In the genomic region with DNA sequence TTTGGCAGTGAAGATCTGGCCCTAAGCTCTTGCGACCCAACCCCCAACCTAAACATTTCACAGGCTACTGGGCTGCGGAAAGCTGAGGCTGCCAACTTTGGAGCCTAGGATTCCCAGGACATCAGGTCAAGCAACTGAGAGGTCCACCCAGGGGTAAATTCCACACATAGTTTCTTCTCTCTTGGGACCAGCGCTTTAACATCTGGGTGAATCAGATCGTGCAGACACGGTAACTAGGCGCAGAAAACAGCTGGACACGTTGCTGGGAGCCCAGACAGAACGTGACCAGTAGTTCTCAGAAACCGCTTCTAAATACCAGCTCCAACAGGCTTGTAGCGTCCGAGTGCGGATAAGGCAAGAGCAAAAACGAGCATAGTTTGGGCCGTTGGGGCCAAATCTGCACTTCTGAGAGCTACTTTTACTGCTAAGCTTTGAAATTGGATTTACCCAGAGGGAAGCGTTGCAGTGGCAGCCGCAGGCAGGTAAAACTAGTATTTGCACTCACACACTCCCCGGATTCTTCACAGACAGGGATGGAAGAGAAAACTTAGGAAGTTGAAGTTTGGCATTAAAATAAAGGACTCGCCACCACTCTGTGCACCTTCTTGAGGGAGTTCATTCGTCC, we compare ENCODE assay signal across 8 cellular contexts. TPM values are rescaled to one million over a fixed set of nuclear protein-coding genes. Genes with fewer than 3 reads are reported as not detected.
DNase-seq lines count a peak whose midpoint lies in the region; ATAC-seq, FAIRE-seq and TF ChIP-seq lines count a peak whose summit lies in the region.

No MANE protein-coding gene starts in this region.

- H3K36me3 ChIP-seq in BJ (ENCODE audit: control insufficient read depth, insufficient read depth, low read length) = peaks cover 2% of the 10 kb centered on the region
- peaks cover 29 to 35% of the 10 kb centered on the region in 2 experiments for H3K36me3 ChIP-seq in SK-N-SH (replicated peaks in 1 of 2; ENCODE audit: control insufficient read depth in 1 of 2, insufficient read depth in 2 of 2, low read length in 1 of 2)
- H3K36me3 ChIP-seq in endothelial cell of umbilical vein (ENCODE audit: control insufficient read depth in 2 of 2, extremely low read depth in 1 of 2, insufficient read depth in 2 of 2, low read length in 2 of 2) = no peaks in the 10 kb centered on the region
- peaks cover 0 to 4% of the 10 kb centered on the region in 2 donors for H3K36me3 ChIP-seq in mucosa of rectum (ENCODE audit: control insufficient read depth in 2 of 2, insufficient read depth in 2 of 2, low read length in 2 of 2)

- TF ChIP-seq POLR2A in endothelial cell of umbilical vein (IDR thresholded peaks at IDR 0.05; ENCODE audit: low read depth, low read length) = no peak

- dilution Hi-C loops in endothelial cell of umbilical vein (cut with MboI; ENCODE audit: extremely low pct_ligation_motif_present, low sequenced_read_pairs) = no loop called here

- H3F3A ChIP-seq in SK-N-SH (replicated peaks; ENCODE audit: insufficient read depth) = peaks cover 30% of the 10 kb centered on the region

- intact Hi-C loops in endothelial cell of umbilical vein (cut with micrococcal nuclease) = loop anchor here (1.0 kb wide), 2 partner anchors 11 to 116 kb away; no protein-coding TSS in a partner anchor

- H3K4me3 ChIP-seq in BJ (ENCODE audit: low read depth, low read length) (peak overlapping the region; percentile 62), SK-N-SH (ENCODE audit: low read depth in 2 of 2, low read length in 1 of 2) (peak overlapping the region; percentile 75 to 85), endothelial cell of umbilical vein (replicated peaks in 1 of 3; ENCODE audit: insufficient read depth in 1 of 3, low read depth in 1 of 3, low read length in 3 of 3) (peak overlapping the region; percentile 66 to 90 (median 69)), mucosa of rectum (ENCODE audit: low read length in 2 of 2) (peak overlapping the region; percentile 94 to 97)

- FAIRE-seq in endothelial cell of umbilical vein (lab: Jason Lieb, UNC) = no peak

- H3K4me2 ChIP-seq in SK-N-SH (peak overlapping the region; percentile 89), endothelial cell of umbilical vein (ENCODE audit: insufficient read depth, low read length) (peak overlapping the region; percentile 91)

- H3K9ac ChIP-seq in SK-N-SH (peak overlapping the region; percentile 86), endothelial cell of umbilical vein (replicated peaks; ENCODE audit: extremely low read depth, insufficient read depth, low read length) (peak overlapping the region; percentile 79), mucosa of rectum (ENCODE audit: low read depth in 1 of 2, low read length in 2 of 2) (peak overlapping the region; percentile 84 to 91)

- no peaks in the 10 kb centered on the region for H3K9me2 ChIP-seq in SK-N-SH

- TF ChIP-seq CTCF in BJ (IDR thresholded peaks at IDR 0.05; ENCODE audit: insufficient read depth, low read depth, low read length) (no peak), SK-N-SH (IDR thresholded peaks at IDR 0.05) (no peak), endothelial cell of umbilical vein (IDR thresholded peaks at IDR 0.05; ENCODE audit: extremely low read depth in 1 of 2, insufficient read depth in 1 of 2, low read depth in 1 of 2, low read length in 2 of 2) (no peak)

- ATAC-seq in GM18870 (IDR thresholded peaks at IDR 0.05; ENCODE audit: unreplicated experiment) = peak; percentile 20
- ATAC-seq in HG03095 (IDR thresholded peaks at IDR 0.05; ENCODE audit: unreplicated experiment) = peak; percentile 28

- CTCF ChIA-PET in BJ (lab: Yijun Ruan, JAX) (interaction anchor here (0.6 to 2.6 kb wide), 8 partner anchors 10 to 135 kb away, joined by 3 to 7 read pairs (median 4); no protein-coding TSS in a partner anchor), SK-N-SH (lab: Yijun Ruan, JAX) (interaction anchor here (1.0 to 2.3 kb wide), 5 partner anchors 11 to 139 kb away, joined by 3 to 17 read pairs (median 4); a partner anchor contains a TSS), endothelial cell of umbilical vein (lab: Charles Lee) (interaction anchor here (1.0 to 4.6 kb wide), 13 partner anchors 10 to 135 kb away, joined by 3 to 71 read pairs (median 6); a partner anchor contains a TSS)

- TF ChIP-seq EP300 in SK-N-SH (IDR thresholded peaks at IDR 0.05; ENCODE audit: borderline replicate concordance in 1 of 2, low read depth in 1 of 2, low read length in 1 of 2) = no peak

- no peak for TF ChIP-seq RAD21 in SK-N-SH (IDR thresholded peaks at IDR 0.05; ENCODE audit: low read length)

- peaks cover 22% of the 10 kb centered on the region for H4K20me1 ChIP-seq in SK-N-SH (ENCODE audit: insufficient read depth)
- no peaks in the 10 kb centered on the region for H4K20me1 ChIP-seq in endothelial cell of umbilical vein (replicated peaks; ENCODE audit: control insufficient read depth, extremely low read depth, insufficient read depth, low read length)

- WGBS in SK-N-SH (ENCODE audit: low lambda C conversion rate) = under 1% methylated on average over 16 of the region's 19 CpGs

- peak overlapping the region; percentile 93 to 95 for H3K27ac ChIP-seq in SK-N-SH (ENCODE audit: low read depth in 2 of 2, low read length in 1 of 2)
- peak overlapping the region; percentile 58 for H3K27ac ChIP-seq in endothelial cell of umbilical vein (ENCODE audit: insufficient read depth, low read depth, low read length)
- H3K27ac ChIP-seq in mucosa of rectum (ENCODE audit: low read depth in 2 of 2, low read length in 2 of 2) = peak overlapping the region; percentile 92

- H3K9me1 ChIP-seq in endothelial cell of umbilical vein (replicated peaks; ENCODE audit: control insufficient read depth, extremely low read depth, insufficient read depth, low read length) = no peaks in the 10 kb centered on the region

- no peaks in the 10 kb centered on the region for H3K27me3 ChIP-seq in BJ (ENCODE audit: control insufficient read depth, insufficient read depth, low read length)
- no peaks in the 10 kb centered on the region for H3K27me3 ChIP-seq in SK-N-SH (ENCODE audit: insufficient read depth)
- no peaks in the 10 kb centered on the region for H3K27me3 ChIP-seq in endothelial cell of umbilical vein (ENCODE audit: control insufficient read depth in 2 of 2, insufficient read depth in 2 of 2, low read length in 2 of 2)
- H3K27me3 ChIP-seq in mucosa of rectum (ENCODE audit: control insufficient read depth in 2 of 2, insufficient read depth in 2 of 2, low read length in 2 of 2) = no peaks in the 10 kb centered on the region

- POLR2A ChIA-PET in BJ (lab: Charles Lee) (interaction anchor here (1.0 kb wide), 1 partner anchor 10 kb away, joined by 5 read pairs; no protein-coding TSS in a partner anchor), SK-N-SH (lab: Yijun Ruan, JAX) (interaction anchor here (1.0 to 2.2 kb wide), 3 partner anchors 9 to 108 kb away, joined by 3 to 11 read pairs (median 3); a partner anchor contains a TSS), endothelial cell of umbilical vein (lab: Charles Lee) (interaction anchor here (0.8 kb wide), 1 partner anchor 74 kb away, joined by 3 read pairs; no protein-coding TSS in a partner anchor)

- H3K9me3 ChIP-seq in SK-N-SH (no peaks in the 10 kb centered on the region), endothelial cell of umbilical vein (replicated peaks; ENCODE audit: control insufficient read depth, insufficient read depth, low read length) (no peaks in the 10 kb centered on the region), mucosa of rectum (ENCODE audit: control insufficient read depth in 2 of 2, low read length in 2 of 2) (no peaks in the 10 kb centered on the region)

- peak overlapping the region; percentile 87 for H2AFZ ChIP-seq in SK-N-SH (ENCODE audit: low read depth)
- H2AFZ ChIP-seq in endothelial cell of umbilical vein (ENCODE audit: low read depth, low read length) = peak overlapping the region; percentile 85

- no TSS peak for BruUV-seq in endothelial cell of umbilical vein (replicated peaks; lab: Mats Ljungman, UMichigan)

- H3K4me1 ChIP-seq in SK-N-SH (ENCODE audit: control insufficient read depth in 1 of 2, insufficient read depth in 2 of 2, low read depth in 1 of 2, low read length in 1 of 2) (peaks cover 10 to 41% of the 10 kb centered on the region in 2 experiments), endothelial cell of umbilical vein (ENCODE audit: control insufficient read depth, extremely low read depth, insufficient read depth, low read length) (peaks cover 25% of the 10 kb centered on the region), mucosa of rectum (ENCODE audit: control insufficient read depth in 2 of 2, insufficient read depth in 2 of 2, low read length in 2 of 2) (peaks cover 22 to 32% of the 10 kb centered on the region in 2 donors)

- DNase-seq in BJ (ENCODE audit: low read depth) = peak; percentile 69
- peak; percentile 23 for DNase-seq in SK-N-SH
- DNase-seq in endothelial cell of umbilical vein (ENCODE audit: low read depth, low spot score) = peak; percentile 69
- DNase-seq in NCI-H526 treated with DMSO at 0.1 percent for 48 hours (lab: John Stamatoyannopoulos, UW) = no peak
- DNase-seq in cerebellar nuclear complex (lab: John Stamatoyannopoulos, UW) = no peak

- H3K79me2 ChIP-seq in SK-N-SH (ENCODE audit: insufficient read depth) (peaks cover 52% of the 10 kb centered on the region), endothelial cell of umbilical vein (ENCODE audit: control insufficient read depth, insufficient read depth, low read length) (peaks cover 34% of the 10 kb centered on the region)

RNA-seq across cellular contexts. Expression of a gene that starts 11.8 kb away (rescaled TPM):
- polyA plus RNA-seq in BJ (2011; rRNA removed) = 35.2 and 53.0 TPM in 2 replicates
- polyA minus RNA-seq in BJ (2011; rRNA and poly(A)+ RNA removed) = 46.4 and 47.1 TPM in 2 replicates
- 7.7 and 9.9 TPM in 2 replicates for polyA plus RNA-seq in SK-N-SH (2012; rRNA removed)
- 5.2 and 9.2 TPM in 2 replicates for polyA plus RNA-seq in SK-N-SH (2012; cell fraction: cytosol; rRNA removed)
- polyA plus RNA-seq in SK-N-SH (2012; cell fraction: nucleus; rRNA removed) = 4.5 and 11.5 TPM in 2 replicates
- 1.9 and 3.3 TPM in 2 replicates for total RNA-seq in endothelial cell of umbilical vein
- 0.65 and 1.2 TPM in 2 replicates for polyA plus RNA-seq in endothelial cell of umbilical vein
- 0.30 and 0.73 TPM in 2 replicates for polyA plus RNA-seq in endothelial cell of umbilical vein (2011; cell fraction: cytosol; rRNA removed)
- 1.6 and 2.7 TPM in 2 replicates for polyA plus RNA-seq in endothelial cell of umbilical vein (2011; cell fraction: nucleus; rRNA removed)
- polyA plus RNA-seq in endothelial cell of umbilical vein (2012) = 0.45 and 0.60 TPM in 2 replicates
- polyA minus RNA-seq in endothelial cell of umbilical vein = 2.5 and 5.4 TPM in 2 replicates
- polyA minus RNA-seq in endothelial cell of umbilical vein (2011; cell fraction: cytosol; rRNA and poly(A)+ RNA removed) = 24.3 TPM
- 4.2 and 6.7 TPM in 2 replicates for polyA minus RNA-seq in endothelial cell of umbilical vein (2011; cell fraction: nucleus; rRNA and poly(A)+ RNA removed)

RNA-seq across cellular contexts. Expression of a gene that starts 11.8 kb away (rescaled TPM):
- polyA plus RNA-seq in BJ (2011; rRNA removed) (26.7 and 29.6 TPM in 2 replicates), SK-N-SH (2012; rRNA removed) (10.7 and 11.5 TPM in 2 replicates), endothelial cell of umbilical vein (7.8 and 8.6 TPM in 2 replicates)
- polyA minus RNA-seq in BJ (2011; rRNA and poly(A)+ RNA removed) = 25.5 and 36.0 TPM in 2 replicates
- polyA plus RNA-seq in SK-N-SH (2012; cell fraction: cytosol; rRNA removed) = 8.8 and 10.3 TPM in 2 replicates
- 13.5 and 14.3 TPM in 2 replicates for polyA plus RNA-seq in SK-N-SH (2012; cell fraction: nucleus; rRNA removed)
- total RNA-seq in endothelial cell of umbilical vein = 10.2 and 13.2 TPM in 2 replicates
- 9.3 and 9.4 TPM in 2 replicates for polyA plus RNA-seq in endothelial cell of umbilical vein (2011; cell fraction: cytosol; rRNA removed)
- 6.1 and 6.8 TPM in 2 replicates for polyA plus RNA-seq in endothelial cell of umbilical vein (2011; cell fraction: nucleus; rRNA removed)
- 5.8 and 7.6 TPM in 2 replicates for polyA plus RNA-seq in endothelial cell of umbilical vein (2012)
- polyA minus RNA-seq in endothelial cell of umbilical vein = 12.4 and 14.8 TPM in 2 replicates
- polyA minus RNA-seq in endothelial cell of umbilical vein (2011; cell fraction: cytosol; rRNA and poly(A)+ RNA removed) = 15.5 TPM
- polyA minus RNA-seq in endothelial cell of umbilical vein (2011; cell fraction: nucleus; rRNA and poly(A)+ RNA removed) = 9.8 and 10.5 TPM in 2 replicates

Comparison
In these comparisons a context has a peak if more than half of its experiments do, and no peak if none do; other contexts are left out.
1. DNase-seq: peak in BJ (single experiment), SK-N-SH (single experiment) and endothelial cell of umbilical vein (single experiment); none in NCI-H526 treated with DMSO at 0.1 percent for 48 hours (single experiment) and cerebellar nuclear complex (0 of 2).
2. Peak in every context shown above with its lines, with median percentiles within 50 percentile points of each other: H3K4me3 ChIP-seq, H3K27ac ChIP-seq and H3K9ac ChIP-seq.